Comparison of ENCODE assay signal across 15 cellular contexts in genomic region chr1:157371211-157371610, GRCh38.
DNase-seq lines count a peak whose midpoint lies in the region; ATAC-seq, FAIRE-seq and TF ChIP-seq lines count a peak whose summit lies in the region.
"Had no signal": no experiment of that assay in that cellular context is flagged by ENCODE, and none has a peak within 500 bp of the region (broad histone marks: within the 10 kb centered on the region; RNA-seq: fewer than 3 reads in every experiment).

No MANE protein-coding gene starts in this region.

- H3K27me3 ChIP-seq in GM23248 (replicated peaks; ENCODE audit: insufficient read depth): no peaks in the 10 kb centered on the region
- no peaks in the 10 kb centered on the region for H3K27me3 ChIP-seq in HepG2 (ENCODE audit: control insufficient read depth in 1 of 2, insufficient read depth in 2 of 2, low read length in 2 of 2)

- H3K4me2 ChIP-seq in GM23248 (ENCODE audit: unreplicated experiment) (no peak overlapping the region), HepG2 (ENCODE audit: low read depth, low read length) (no peak overlapping the region)

- no peak for TF ChIP-seq POLR2A in HepG2 (IDR thresholded peaks at IDR 0.05; ENCODE audit: insufficient read depth in 1 of 2, low read depth in 2 of 2, low read length in 2 of 2)

- BruUV-seq in HepG2 (replicated peaks; lab: Mats Ljungman, UMichigan): no TSS peak

- peak; percentile 19 for DNase-seq in GM23248
- DNase-seq in RPMI8226: peak; percentile 57
- peak; percentile 46 for DNase-seq in fibroblast of peridontal ligament (ENCODE audit: extremely low read depth)
- no peak for DNase-seq in H4 (ENCODE audit: low spot score)
- DNase-seq in D341Med (ENCODE audit: low spot score): no peak
- DNase-seq in HepG2 (ENCODE audit: low spot score): no peak
- DNase-seq: BE2C; CD4-positive, alpha-beta memory T cell; DMS53; GF-D8 had no signal

- CTCF ChIA-PET in HepG2 (lab: Yijun Ruan, JAX; ENCODE audit: low intra/inter-chr PET ratio, low total read pairs): interaction anchor here (3.1 kb wide), 1 partner anchor 119 kb away, joined by 31 read pairs; no protein-coding TSS in a partner anchor

- ATAC-seq in HG03460 (IDR thresholded peaks at IDR 0.05; ENCODE audit: unreplicated experiment) (no peak), HepG2 (no peak)

- TF ChIP-seq CTCF in HepG2 (CRISPR knock-in tag; IDR thresholded peaks at IDR 0.05): no peak

- H3K36me3 ChIP-seq in GM23248 (ENCODE audit: low read depth): no peaks in the 10 kb centered on the region
- H3K36me3 ChIP-seq in HepG2 (replicated peaks in 1 of 2; ENCODE audit: control insufficient read depth in 1 of 2, insufficient read depth in 2 of 2, low read length in 2 of 2): no peaks in the 10 kb centered on the region
- H3K36me3 ChIP-seq: BE2C had no signal

- POLR2A ChIA-PET in HepG2 (lab: Yijun Ruan, JAX): no interaction called here

- FAIRE-seq in HepG2 (lab: Jason Lieb, UNC): no peak
- FAIRE-seq: A204.1, GM19239, H54 had no signal

- H4K20me1 ChIP-seq in GM23248 (ENCODE audit: insufficient read depth) (no peaks in the 10 kb centered on the region), HepG2 (ENCODE audit: insufficient read depth, low read length) (no peaks in the 10 kb centered on the region)

- H3F3A ChIP-seq in GM23248 (ENCODE audit: insufficient read depth): no peaks in the 10 kb centered on the region

- H2AFZ ChIP-seq in GM23248 (no peak overlapping the region), HepG2 (ENCODE audit: low read length) (no peak overlapping the region)

- H3K79me2 ChIP-seq in GM23248 (ENCODE audit: insufficient read depth): no peaks in the 10 kb centered on the region
- H3K79me2 ChIP-seq in HepG2 (ENCODE audit: insufficient read depth, low read length): no peaks in the 10 kb centered on the region

- intact Hi-C loops in HepG2 (cut with micrococcal nuclease; ENCODE audit: unreplicated experiment): loop anchor here (10.0 kb wide), 1 partner anchor 324 kb away; no protein-coding TSS in a partner anchor

- no peaks in the 10 kb centered on the region for H3K9me3 ChIP-seq in GM23248 (ENCODE audit: low read depth)
- no peaks in the 10 kb centered on the region for H3K9me3 ChIP-seq in HepG2 (ENCODE audit: low read length)
- H3K9me3 ChIP-seq: BE2C had no signal

- H3K9me2 ChIP-seq in GM23248 (ENCODE audit: insufficient read depth): no peaks in the 10 kb centered on the region

- H3K4me3 ChIP-seq in GM23248 (no peak overlapping the region), HepG2 (replicated peaks in 1 of 3; ENCODE audit: insufficient read depth in 1 of 3, low read depth in 2 of 3, low read length in 3 of 3) (no peak overlapping the region)

- TF ChIP-seq RAD21 in HepG2 (CRISPR knock-in tag; IDR thresholded peaks at IDR 0.05): no peak

- H3K4me1 ChIP-seq in GM23248 (ENCODE audit: insufficient read depth) (peaks cover 5% of the 10 kb centered on the region; the same call in 1 of the 2 replicates), HepG2 (ENCODE audit: insufficient read depth, low read length) (peaks cover 7% of the 10 kb centered on the region; the same call in 1 of the 2 replicates)
- H3K4me1 ChIP-seq: BE2C had no signal

- in situ Hi-C loops in GM23248 (cut with MboI) (no loop called here), HepG2 (cut with HindIII; ENCODE audit: extremely low pct_ligation_motif_present, low pct_unique_long_range_greater_than_20kb) (loop anchor here (10.0 kb wide), 1 partner anchor 176 kb away; no protein-coding TSS in a partner anchor)

- H3K27ac ChIP-seq in GM23248 (no peak overlapping the region), HepG2 (ENCODE audit: extremely low read length, insufficient read depth, low read length) (no peak overlapping the region)
- H3K27ac ChIP-seq: C4-2B had no signal

- H3K9ac ChIP-seq in GM23248: no peak overlapping the region
- no peak overlapping the region for H3K9ac ChIP-seq in HepG2 (ENCODE audit: insufficient read depth, low read depth, low read length)

- TF ChIP-seq EP300 in HepG2 (IDR thresholded peaks at IDR 0.05; ENCODE audit: low read depth in 2 of 2, low read length in 2 of 2): no peak
- no peak for TF ChIP-seq EP300 in HepG2 (CRISPR knock-in tag; IDR thresholded peaks at IDR 0.05; ENCODE audit: borderline replicate concordance)

TF ChIP-seq in HepG2, 621 proteins besides CTCF, POLR2A, EP300 and RAD21 (continues in another document):
- TF ChIP-seq ARNT (IDR thresholded peaks at IDR 0.05): no peak
- no peak for TF ChIP-seq ZBTB37 (CRISPR knock-in tag; IDR thresholded peaks at IDR 0.05)
- TF ChIP-seq ZNF34 (CRISPR knock-in tag; IDR thresholded peaks at IDR 0.05; ENCODE audit: borderline replicate concordance): no peak
- no peak for TF ChIP-seq ZNF609 (CRISPR knock-in tag; IDR thresholded peaks at IDR 0.05; ENCODE audit: borderline replicate concordance)
- no peak for TF ChIP-seq ADNP (CRISPR knock-in tag; IDR thresholded peaks at IDR 0.05)
- TF ChIP-seq DNMT3B (CRISPR knock-in tag; conservative IDR thresholded peaks at IDR 0.05): no peak
- no peak for TF ChIP-seq ZNF660 (CRISPR knock-in tag; IDR thresholded peaks at IDR 0.05; ENCODE audit: borderline replicate concordance, low read depth)
- no peak for TF ChIP-seq PREB (CRISPR knock-in tag; IDR thresholded peaks at IDR 0.05)
- no peak for TF ChIP-seq FOSL1 (CRISPR knock-in tag; IDR thresholded peaks at IDR 0.05; ENCODE audit: borderline replicate concordance)
- TF ChIP-seq TBX2 (CRISPR knock-in tag; IDR thresholded peaks at IDR 0.05; ENCODE audit: borderline replicate concordance): no peak
- no peak for TF ChIP-seq NFE2L2 (IDR thresholded peaks at IDR 0.05; ENCODE audit: low read length)
- TF ChIP-seq TFE3 (CRISPR knock-in tag; IDR thresholded peaks at IDR 0.05): no peak

Comparison
In these comparisons a context has a peak if more than half of its experiments do, and no peak if none do; other contexts are left out.
1. DNase-seq: peak in GM23248 (single experiment), RPMI8226 (single experiment) and fibroblast of peridontal ligament (single experiment); none in H4 (single experiment), D341Med (single experiment) and HepG2 (single experiment).